In genomic region chr2:43402452-43402937, GRCh38 we compare ENCODE assay signal across 8 cellular contexts.
DNase-seq lines count a peak whose midpoint lies in the region; ATAC-seq and TF ChIP-seq lines count a peak whose summit lies in the region.

No MANE protein-coding gene starts in this region.

- H3K4me3 Mint-ChIP-seq in stimulated activated naive B cell treated with anti-CD40 and anti-IgM and Interleukin-4, amounts not matched to agents 10 μg/mL and 1 μg/mL and 100 μg/mL, for 72 hours = no peak overlapping the region

- H3K36me3 Mint-ChIP-seq in stimulated activated naive B cell treated with anti-CD40 and anti-IgM and Interleukin-4, amounts not matched to agents 10 μg/mL and 1 μg/mL and 100 μg/mL, for 72 hours = peaks cover 9 to 32% of the 10 kb centered on the region in 2 donors

- ATAC-seq in GM19324 (IDR thresholded peaks at IDR 0.05; ENCODE audit: low FRiP score, unreplicated experiment) = peak; percentile 30
- ATAC-seq in HG02798 (IDR thresholded peaks at IDR 0.05; ENCODE audit: poor library complexity, unreplicated experiment) = peak; percentile 63
- ATAC-seq in stimulated activated naive B cell treated with anti-CD40 and anti-IgM and Interleukin-4, amounts not matched to agents 10 μg/mL and 1 μg/mL and 100 μg/mL, for 72 hours (replicated peaks) = peak; percentile 38 to 52
- no peak for ATAC-seq in Right ventricle myocardium inferior

- TF ChIP-seq CTCF in foreskin fibroblast (IDR thresholded peaks at IDR 0.05; ENCODE audit: low read depth, low read length) = no peak

- no peak overlapping the region for H3K4me3 ChIP-seq in foreskin fibroblast (ENCODE audit: low read depth in 1 of 2, low read length in 2 of 2)

- peaks cover 10 to 12% of the 10 kb centered on the region in 2 donors for H3K4me1 Mint-ChIP-seq in stimulated activated naive B cell treated with anti-CD40 and anti-IgM and Interleukin-4, amounts not matched to agents 10 μg/mL and 1 μg/mL and 100 μg/mL, for 72 hours

- no peaks in the 10 kb centered on the region for H3K9me3 Mint-ChIP-seq in stimulated activated naive B cell treated with anti-CD40 and anti-IgM and Interleukin-4, amounts not matched to agents 10 μg/mL and 1 μg/mL and 100 μg/mL, for 72 hours

- intact Hi-C loops in Right ventricle myocardium inferior (cut with DNase I) = no loop called here

- DNase-seq in NCI-H226 (peak; percentile 46), NCI-H526 (lab: John Stamatoyannopoulos, UW) (no peak), Right ventricle myocardium inferior (ENCODE audit: missing footprints) (no peak), foreskin fibroblast (no peak), AG08396 (ENCODE audit: low spot score) (no peak)
- no peak for DNase-seq in stimulated activated naive B cell treated with anti-CD40 and anti-IgM and Interleukin-4, amounts not matched to agents 10 μg/mL and 1 μg/mL and 100 μg/mL, for 72 hours

- H3K27ac Mint-ChIP-seq in stimulated activated naive B cell treated with anti-CD40 and anti-IgM and Interleukin-4, amounts not matched to agents 10 μg/mL and 1 μg/mL and 100 μg/mL, for 72 hours = no peak overlapping the region

- no peaks in the 10 kb centered on the region for H3K27me3 Mint-ChIP-seq in stimulated activated naive B cell treated with anti-CD40 and anti-IgM and Interleukin-4, amounts not matched to agents 10 μg/mL and 1 μg/mL and 100 μg/mL, for 72 hours
